In genomic region chr11:27485930-27486773, GRCh38 we compare ENCODE assay signal across 1 cellular context.
TF ChIP-seq lines count a peak whose summit lies in the region.

No MANE protein-coding gene starts in this region.

TF ChIP-seq in WTC11, 78 proteins besides CTCF, POLR2A, EP300 and RAD21 (continued from another document):
- TF ChIP-seq STAT6 (CRISPR knock-in tag; conservative IDR thresholded peaks at IDR 0.05; ENCODE audit: low read depth) = no peak
